8 cellular contexts compared by ENCODE assay signal in the genomic region with DNA sequence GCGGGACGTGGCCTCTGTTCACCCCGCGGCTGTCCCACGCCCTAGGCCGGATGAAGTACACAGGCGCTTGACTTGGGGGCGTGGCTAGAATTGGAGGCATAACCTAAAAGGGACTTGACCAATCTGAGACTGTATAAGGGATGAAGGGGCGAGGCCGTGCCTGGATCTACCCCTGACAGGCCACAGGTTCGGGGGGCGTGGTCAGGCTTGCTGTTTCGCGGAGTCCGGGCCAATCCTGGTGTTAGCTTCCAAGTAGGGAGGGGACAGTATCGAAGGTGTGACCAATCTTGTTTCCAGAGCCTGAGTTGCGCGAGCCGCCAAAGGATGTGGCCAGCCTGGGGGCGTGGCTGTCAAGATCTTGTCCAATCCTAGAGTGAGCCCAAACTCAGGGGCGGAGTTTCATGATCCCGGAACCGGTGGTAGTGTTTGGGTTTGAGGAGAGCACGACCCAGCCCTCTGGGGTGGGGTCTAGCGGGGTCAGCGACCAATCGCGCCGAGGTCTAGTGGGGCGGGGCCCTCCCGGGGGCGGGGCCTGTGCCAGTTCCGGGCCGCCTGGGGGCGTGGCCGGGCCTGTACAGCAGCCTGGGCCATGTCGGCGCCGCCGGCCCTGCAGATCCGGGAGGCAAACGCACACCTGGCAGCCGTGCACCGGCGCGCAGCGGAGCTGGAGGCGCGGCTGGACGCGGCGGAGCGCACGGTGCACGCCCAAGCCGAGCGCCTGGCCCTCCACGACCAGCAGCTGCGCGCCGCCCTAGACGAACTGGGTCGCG. TPM values are rescaled to one million over a fixed set of nuclear protein-coding genes. Genes with fewer than 3 reads are reported as not detected.
DNase-seq lines count a peak whose midpoint lies in the region; ATAC-seq, FAIRE-seq and TF ChIP-seq lines count a peak whose summit lies in the region.

A gene with protein sequence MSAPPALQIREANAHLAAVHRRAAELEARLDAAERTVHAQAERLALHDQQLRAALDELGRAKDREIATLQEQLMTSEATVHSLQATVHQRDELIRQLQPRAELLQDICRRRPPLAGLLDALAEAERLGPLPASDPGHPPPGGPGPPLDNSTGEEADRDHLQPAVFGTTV (plus strand): TSS at position 571 of the 770 bp plus-strand sequence. CDS start 19 bp downstream, at position 590.

- H2BK12ac ChIP-seq in H1 (ENCODE audit: low read depth, low read length): peak within 1 kb of the TSS; percentile 65; the same call in 1 of the 2 replicates

- peak within 1 kb of the TSS; percentile 98 for H2BK5ac ChIP-seq in H1 (ENCODE audit: low read depth, low read length)

- peaks cover 3 to 11% of the 10 kb centered on the region in 2 experiments for H4K20me1 ChIP-seq in H1 (replicated peaks in 1 of 2; ENCODE audit: control insufficient read depth in 1 of 2, insufficient read depth in 2 of 2, low read length in 2 of 2)

- H3K27me3 ChIP-seq in H1 (replicated peaks in 1 of 4; ENCODE audit: control insufficient read depth in 3 of 4, extremely low read depth in 1 of 4, insufficient read depth in 3 of 4, low read length in 3 of 4): no peaks in the 10 kb centered on the region

- peak within 1 kb of the TSS; percentile 87 for H3K27ac ChIP-seq in H1 (ENCODE audit: low read depth, low read length)

- no peak within 1 kb of the TSS for H3K23ac ChIP-seq in H1 (ENCODE audit: insufficient read length)

- H3K9ac ChIP-seq in H1 (replicated peaks in 1 of 4; ENCODE audit: extremely low read depth in 1 of 4, low read depth in 3 of 4, low read length in 3 of 4): peak within 1 kb of the TSS; percentile 65 to 99 (median 88)

- peak within 1 kb of the TSS; percentile 80 to 99 (median 95) for H3K4me3 ChIP-seq in H1 (ENCODE audit: extremely low read depth in 1 of 4, insufficient read depth in 2 of 4, low read depth in 3 of 4, low read length in 4 of 4)

- H3K9me3 ChIP-seq in H1 (ENCODE audit: insufficient read depth in 2 of 2, low read depth in 1 of 2, low read length in 1 of 2): no peaks in the 10 kb centered on the region

- H3K18ac ChIP-seq in H1 (ENCODE audit: extremely low read depth, low read length): peak within 1 kb of the TSS; percentile 84

- POLR2A ChIA-PET in H1 (lab: Charles Lee; ENCODE audit: partially characterized antibody): interaction anchor here (0.7 to 6.1 kb wide), 16 partner anchors 9 to 215 kb away, joined by 3 to 49 read pairs (median 7); a partner anchor contains a TSS

- H3K4ac ChIP-seq in H1 (replicated peaks; ENCODE audit: insufficient read length, low read depth, low read length): no peak within 1 kb of the TSS

- H3K23me2 ChIP-seq in H1 (ENCODE audit: low read depth, low read length): peaks cover 9% of the 10 kb centered on the region

- peaks cover 11% of the 10 kb centered on the region for H3K36me3 Mint-ChIP-seq in activated CD8-positive, alpha-beta memory T cell treated with anti-CD3 and anti-CD28 coated beads, Interleukin-2, amount 10 ng/mL, durations not matched to agents 7 days and 5 days
- peaks cover 10% of the 10 kb centered on the region for H3K36me3 Mint-ChIP-seq in memory B cell

- peaks cover 33% of the 10 kb centered on the region for H3K4me1 Mint-ChIP-seq in activated CD8-positive, alpha-beta memory T cell treated with anti-CD3 and anti-CD28 coated beads, Interleukin-2, amount 10 ng/mL, durations not matched to agents 7 days and 5 days
- peaks cover 25% of the 10 kb centered on the region for H3K4me1 Mint-ChIP-seq in memory B cell

- peak within 1 kb of the TSS; percentile 97 for H4K8ac ChIP-seq in H1 (ENCODE audit: extremely low read depth, insufficient read depth, low read length)

- no peak within 1 kb of the TSS for H2BK20ac ChIP-seq in H1 (ENCODE audit: low read length)

- no peak within 1 kb of the TSS for H2BK120ac ChIP-seq in H1 (replicated peaks; ENCODE audit: low read depth, low read length)

- H3K4me3 Mint-ChIP-seq in activated CD8-positive, alpha-beta memory T cell treated with anti-CD3 and anti-CD28 coated beads, Interleukin-2, amount 10 ng/mL, durations not matched to agents 7 days and 5 days: peak within 1 kb of the TSS; percentile 99
- peak within 1 kb of the TSS; percentile 97 for H3K4me3 Mint-ChIP-seq in memory B cell

- H2BK15ac ChIP-seq in H1 (ENCODE audit: low read length): 0 out of 2 replicates have a peak within 1 kb of the TSS, but pooled peaks have one; percentile 65

- no peak within 1 kb of the TSS for H4K91ac ChIP-seq in H1 (replicated peaks; ENCODE audit: insufficient read length, low read length)

- H3K14ac ChIP-seq in H1 (ENCODE audit: insufficient read length): no peak within 1 kb of the TSS

- no peaks in the 10 kb centered on the region for H3K9me3 Mint-ChIP-seq in activated CD8-positive, alpha-beta memory T cell treated with anti-CD3 and anti-CD28 coated beads, Interleukin-2, amount 10 ng/mL, durations not matched to agents 7 days and 5 days (ENCODE audit: low read depth)
- no peaks in the 10 kb centered on the region for H3K9me3 Mint-ChIP-seq in memory B cell

- peak within 1 kb of the TSS; percentile 97; the same call in 1 of the 2 replicates for H2AFZ ChIP-seq in H1 (ENCODE audit: low read length)

- peaks cover 3 to 33% of the 10 kb centered on the region in 2 experiments; a peak in 3 of 4 replicates for H3K79me2 ChIP-seq in H1 (ENCODE audit: control insufficient read depth in 1 of 2, insufficient read depth in 2 of 2, low read length in 2 of 2)

- peak within 1 kb of the TSS; percentile 81 for H3K56ac ChIP-seq in H1 (replicated peaks; ENCODE audit: insufficient read length, low read depth, low read length)

- DNase-seq in COR-L47 (lab: John Stamatoyannopoulos, UW): peak; percentile 100
- DNase-seq in HT1080 (ENCODE audit: low read depth): peak; percentile 100
- peak; percentile 99 to 100 for DNase-seq in NOMO-1 (lab: John Stamatoyannopoulos, UW; ENCODE audit: unreplicated experiment in 2 of 2)
- peak; percentile 100 for DNase-seq in activated CD8-positive, alpha-beta memory T cell treated with anti-CD3 and anti-CD28 coated beads, Interleukin-2, amount 10 ng/mL, durations not matched to agents 7 days and 5 days
- DNase-seq in H1 (ENCODE audit: low read depth in 1 of 2, low spot score in 2 of 2): peak; percentile 99 to 100
- peak; percentile 98 to 100 for DNase-seq in memory B cell (ENCODE audit: low spot score in 2 of 2)
- peak; percentile 99 for DNase-seq in stimulated activated CD8-positive, alpha-beta memory T cell treated with anti-CD3 and anti-CD28 coated beads, Interleukin-12 subunit alpha, Interleukin-12 subunit beta, amount 100 ng/mL, for 1 hour (ENCODE audit: low read depth)

- H3K4me2 ChIP-seq in H1 (ENCODE audit: insufficient read depth in 1 of 2, low read depth in 2 of 2, low read length in 2 of 2): peak within 1 kb of the TSS; percentile 58 to 90

- CTCF ChIA-PET in activated CD8-positive, alpha-beta memory T cell treated with anti-CD3 and anti-CD28 coated beads, Interleukin-2, amount 10 ng/mL, durations not matched to agents 7 days and 5 days (lab: Charles Lee): interaction anchor here (0.9 to 4.2 kb wide), 11 partner anchors 11 to 222 kb away, joined by 3 to 50 read pairs (median 4); a partner anchor contains a TSS
- CTCF ChIA-PET in H1 (lab: Charles Lee; ENCODE audit: partially characterized antibody): interaction anchor here (1.7 to 6.5 kb wide), 3 partner anchors 63 to 100 kb away, joined by 3 to 43 read pairs (median 12); a partner anchor contains a TSS

- peaks cover 0 to 5% (median 0%) of the 10 kb centered on the region in 4 experiments; a peak in 4 of 7 replicates for H3K4me1 ChIP-seq in H1 (replicated peaks in 1 of 4; ENCODE audit: control insufficient read depth in 3 of 4, insufficient read depth in 4 of 4, low read length in 3 of 4)

- TF ChIP-seq EP300 in H1 (IDR thresholded peaks at IDR 0.05; ENCODE audit: borderline replicate concordance in 1 of 2, low read depth in 2 of 2, low read length in 2 of 2): no peak

- H3K79me1 ChIP-seq in H1 (ENCODE audit: low read depth, low read length): peaks cover 5% of the 10 kb centered on the region

- peak in 1 of 2 experiments; percentile 70; a peak in 2 of 3 replicates for TF ChIP-seq POLR2A in H1 (IDR thresholded peaks at IDR 0.05; ENCODE audit: control extremely low read depth in 1 of 2, low read depth in 2 of 2, low read length in 2 of 2)

- TF ChIP-seq RAD21 in H1 (IDR thresholded peaks at IDR 0.05 in 1 of 2, conservative IDR thresholded peaks at IDR 0.05 in 1 of 2; ENCODE audit: low read depth in 2 of 2, low read length in 2 of 2): no peak

- H3K36me3 ChIP-seq in H1 (ENCODE audit: control insufficient read depth in 2 of 4, insufficient read depth in 4 of 4, low read length in 3 of 4): no peaks in the 10 kb centered on the region

- ATAC-seq in GM21367 (IDR thresholded peaks at IDR 0.05; ENCODE audit: unreplicated experiment): peak; percentile 70
- ATAC-seq in activated CD8-positive, alpha-beta memory T cell treated with anti-CD3 and anti-CD28 coated beads, Interleukin-2, amount 10 ng/mL, durations not matched to agents 7 days and 5 days: peak; percentile 87
- peak; percentile 71 for ATAC-seq in memory B cell (ENCODE audit: low read depth)

- peak; percentile 95 for FAIRE-seq in H1 (lab: Jason Lieb, UNC)

- H3K27ac Mint-ChIP-seq in activated CD8-positive, alpha-beta memory T cell treated with anti-CD3 and anti-CD28 coated beads, Interleukin-2, amount 10 ng/mL, durations not matched to agents 7 days and 5 days: peak within 1 kb of the TSS; percentile 99
- peak within 1 kb of the TSS; percentile 97 for H3K27ac Mint-ChIP-seq in memory B cell

- peak within 1 kb of the TSS; percentile 94 for H4K5ac ChIP-seq in H1 (ENCODE audit: insufficient read length, low read depth, low read length)

- H3K27me3 Mint-ChIP-seq in activated CD8-positive, alpha-beta memory T cell treated with anti-CD3 and anti-CD28 coated beads, Interleukin-2, amount 10 ng/mL, durations not matched to agents 7 days and 5 days: no peaks in the 10 kb centered on the region
- no peaks in the 10 kb centered on the region for H3K27me3 Mint-ChIP-seq in memory B cell

- no peak within 1 kb of the TSS for H2AK5ac ChIP-seq in H1 (ENCODE audit: low read depth, low read length)

- 0% methylated on average over 36 of the region's 64 CpGs; no CpG with 5 or more reads in 1 of the 2 experiments for WGBS in H1 (ENCODE audit: extremely low coverage in 1 of 2, insufficient coverage in 1 of 2, insufficient read length in 1 of 2, insufficient replicate concordance in 2 of 2, low coverage in 1 of 2, low lambda C conversion rate in 2 of 2, missing lambda C conversion rate in 1 of 2), 2 experiments

- TF ChIP-seq CTCF in H1 (IDR thresholded peaks at IDR 0.05; ENCODE audit: control extremely low read depth in 1 of 3, insufficient read depth in 1 of 3, low read depth in 1 of 3, low read length in 3 of 3): peak in 1 of 3 experiments; percentile 9; a peak in 1 of 4 replicates

RNA-seq across cellular contexts. Expression of the gene that starts here (rescaled TPM):
- total RNA-seq in HT1080 (2014; rRNA removed; shearing (Covaris generic)): 0.90 and 1.3 TPM in 2 replicates
- polyA plus RNA-seq in HT1080 (2015; cell fraction: cytosol; rRNA removed): 2.4 TPM in 2 replicates
- polyA plus RNA-seq in HT1080 (2015; cell fraction: nucleus; rRNA removed): 5.6 and 9.3 TPM in 2 replicates
- total RNA-seq in activated CD8-positive, alpha-beta memory T cell treated with anti-CD3 and anti-CD28 coated beads, Interleukin-2, amount 10 ng/mL, durations not matched to agents 7 days and 5 days: 1 to 10 TPM; 5.1 to 7.0 TPM
- total RNA-seq in H1 (2021; fragmentation: NEBNext Ultra II Directional; extraction: Animal tissue kit (Norgen Biotek cat#: 25700)): 1.2 and 1.3 TPM in 2 replicates
- polyA plus RNA-seq in H1 (2011; rRNA removed): 2.2 and 3.9 TPM in 2 replicates
- polyA plus RNA-seq in H1 (2011; cell fraction: cytosol; rRNA removed): 3.9 TPM
- 5.9 TPM for polyA plus RNA-seq in H1 (2011; cell fraction: nucleus; rRNA removed)
- polyA plus RNA-seq in H1 (2012, experiment 1 of 2): 1.3 to 2.1 TPM (median 1.8 TPM) in 4 replicates
- polyA plus RNA-seq in H1 (2012, experiment 2 of 2): 1.1 TPM
- 1.2 TPM for polyA plus RNA-seq in H1 (2013, experiment 1 of 2)
- 1.5 TPM for polyA plus RNA-seq in H1 (2013, experiment 2 of 2)
- polyA minus RNA-seq in H1 (2011; rRNA and poly(A)+ RNA removed): 0.56 and 1.1 TPM in 2 replicates
- polyA minus RNA-seq in H1 (2011; cell fraction: cytosol; rRNA and poly(A)+ RNA removed): 2.6 TPM
- polyA minus RNA-seq in H1 (2011; cell fraction: nucleus; rRNA and poly(A)+ RNA removed): 2.6 TPM

Comparison
In these comparisons a context has a peak if more than half of its experiments do, and no peak if none do; other contexts are left out.
1. Peak in every context shown above with its lines: DNase-seq, ATAC-seq, H3K4me3 ChIP-seq and H3K27ac ChIP-seq.